ENCODE assay signal across 1 cellular context in the genomic region with DNA sequence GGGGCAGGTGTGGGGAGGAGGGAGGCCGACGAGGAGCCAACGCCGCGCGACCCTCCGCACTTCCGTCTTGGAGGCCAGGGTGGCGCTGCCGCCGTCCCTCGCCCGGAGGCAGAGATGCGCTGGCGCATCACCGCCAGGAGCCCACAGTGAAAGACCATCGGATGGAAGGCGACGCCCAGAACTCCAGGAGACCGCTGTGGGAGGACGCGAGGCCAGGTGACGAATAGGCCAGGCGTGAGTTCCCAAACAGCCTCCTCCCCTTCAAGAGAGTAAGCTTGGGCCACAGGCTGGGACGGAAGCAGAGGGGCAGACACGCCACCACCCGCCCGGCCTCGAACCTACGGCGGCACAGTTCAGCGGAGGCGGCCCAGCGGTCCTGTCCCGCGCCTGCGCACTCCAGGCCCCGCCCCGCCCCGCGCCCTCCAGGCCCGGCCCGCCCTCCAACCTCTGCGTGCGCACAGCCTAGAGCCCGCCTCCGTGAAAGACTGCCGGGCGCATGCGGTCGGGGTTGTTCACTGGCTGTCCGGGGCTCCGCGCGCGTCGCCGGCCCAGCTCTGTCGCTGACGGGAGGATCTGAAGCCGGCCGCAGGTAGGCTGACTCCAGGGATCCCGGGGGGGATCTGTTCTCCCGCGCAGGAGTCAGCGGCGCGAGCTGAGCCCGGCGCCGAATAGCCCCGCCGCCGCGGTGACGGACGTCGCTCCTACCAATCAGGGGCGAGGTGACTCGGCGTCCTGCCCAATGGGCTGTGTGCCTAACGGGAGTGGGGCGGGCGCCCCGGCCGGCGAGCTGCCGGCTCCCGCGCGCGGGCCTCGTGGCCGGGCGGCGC.
TF ChIP-seq lines count a peak whose summit lies in the region.

A gene with protein sequence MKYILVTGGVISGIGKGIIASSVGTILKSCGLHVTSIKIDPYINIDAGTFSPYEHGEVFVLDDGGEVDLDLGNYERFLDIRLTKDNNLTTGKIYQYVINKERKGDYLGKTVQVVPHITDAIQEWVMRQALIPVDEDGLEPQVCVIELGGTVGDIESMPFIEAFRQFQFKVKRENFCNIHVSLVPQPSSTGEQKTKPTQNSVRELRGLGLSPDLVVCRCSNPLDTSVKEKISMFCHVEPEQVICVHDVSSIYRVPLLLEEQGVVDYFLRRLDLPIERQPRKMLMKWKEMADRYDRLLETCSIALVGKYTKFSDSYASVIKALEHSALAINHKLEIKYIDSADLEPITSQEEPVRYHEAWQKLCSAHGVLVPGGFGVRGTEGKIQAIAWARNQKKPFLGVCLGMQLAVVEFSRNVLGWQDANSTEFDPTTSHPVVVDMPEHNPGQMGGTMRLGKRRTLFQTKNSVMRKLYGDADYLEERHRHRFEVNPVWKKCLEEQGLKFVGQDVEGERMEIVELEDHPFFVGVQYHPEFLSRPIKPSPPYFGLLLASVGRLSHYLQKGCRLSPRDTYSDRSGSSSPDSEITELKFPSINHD (plus strand): TSS at position 456 of the 827 bp plus-strand sequence. CDS start 3,595 bp downstream, outside the sequence.

TF ChIP-seq in SK-N-SH, 30 proteins besides CTCF, POLR2A, EP300 and RAD21 (continued from another document):
- TF ChIP-seq, protein P1, sequence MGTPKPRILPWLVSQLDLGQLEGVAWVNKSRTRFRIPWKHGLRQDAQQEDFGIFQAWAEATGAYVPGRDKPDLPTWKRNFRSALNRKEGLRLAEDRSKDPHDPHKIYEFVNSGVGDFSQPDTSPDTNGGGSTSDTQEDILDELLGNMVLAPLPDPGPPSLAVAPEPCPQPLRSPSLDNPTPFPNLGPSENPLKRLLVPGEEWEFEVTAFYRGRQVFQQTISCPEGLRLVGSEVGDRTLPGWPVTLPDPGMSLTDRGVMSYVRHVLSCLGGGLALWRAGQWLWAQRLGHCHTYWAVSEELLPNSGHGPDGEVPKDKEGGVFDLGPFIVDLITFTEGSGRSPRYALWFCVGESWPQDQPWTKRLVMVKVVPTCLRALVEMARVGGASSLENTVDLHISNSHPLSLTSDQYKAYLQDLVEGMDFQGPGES (IDR thresholded peaks at IDR 0.05; ENCODE audit: low read depth, low read length), result peak; percentile 59
- TF ChIP-seq TEAD4 (IDR thresholded peaks at IDR 0.05; ENCODE audit: borderline replicate concordance, insufficient read depth), result no peak
